ENCODE assay signal across 1 cellular context in the genomic region with DNA sequence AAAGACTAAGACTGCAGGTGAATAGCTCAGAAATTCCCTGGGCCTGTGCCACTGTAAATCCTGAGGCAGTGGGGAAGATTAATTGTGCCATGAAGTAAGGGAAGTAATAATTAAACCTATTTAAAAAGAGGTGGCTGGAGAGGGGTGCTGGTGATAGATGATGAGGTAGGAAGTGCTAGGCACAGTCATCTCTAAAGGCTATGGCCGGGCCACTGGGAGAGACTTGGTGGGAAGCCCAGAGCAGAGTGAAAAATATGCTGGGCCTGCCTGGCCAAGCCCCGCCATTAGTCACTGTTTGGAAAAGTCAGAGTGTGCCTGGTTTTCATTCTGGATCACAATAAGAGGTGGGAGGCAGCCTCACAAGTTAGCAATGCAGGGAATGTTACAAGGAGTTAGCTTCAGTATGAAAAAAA.
A peak's percentile ranks its signal among the peaks of the same experiment; 100 is the strongest.
TF ChIP-seq lines count a peak whose summit lies in the region.

No MANE protein-coding gene starts in this region.

TF ChIP-seq in SK-N-SH, 30 proteins besides CTCF, POLR2A, EP300 and RAD21 (continued from another document):
- TF ChIP-seq, protein P1, sequence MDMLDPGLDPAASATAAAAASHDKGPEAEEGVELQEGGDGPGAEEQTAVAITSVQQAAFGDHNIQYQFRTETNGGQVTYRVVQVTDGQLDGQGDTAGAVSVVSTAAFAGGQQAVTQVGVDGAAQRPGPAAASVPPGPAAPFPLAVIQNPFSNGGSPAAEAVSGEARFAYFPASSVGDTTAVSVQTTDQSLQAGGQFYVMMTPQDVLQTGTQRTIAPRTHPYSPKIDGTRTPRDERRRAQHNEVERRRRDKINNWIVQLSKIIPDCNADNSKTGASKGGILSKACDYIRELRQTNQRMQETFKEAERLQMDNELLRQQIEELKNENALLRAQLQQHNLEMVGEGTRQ (IDR thresholded peaks at IDR 0.05; ENCODE audit: borderline replicate concordance, low read depth, low read length): no peak
- TF ChIP-seq NRF1 (IDR thresholded peaks at IDR 0.05; ENCODE audit: low read depth, low read length) (no peak), FOSL2 (IDR thresholded peaks at IDR 0.05; ENCODE audit: borderline replicate concordance, low read depth) (peak; percentile 89), FOXM1 (IDR thresholded peaks at IDR 0.05; ENCODE audit: low read depth) (no peak), EZH2phosphoT487 (IDR thresholded peaks at IDR 0.05; ENCODE audit: borderline replicate concordance, low read depth) (no peak), CHD2 (IDR thresholded peaks at IDR 0.05; ENCODE audit: low read length, partially characterized antibody) (no peak), RCOR1 (IDR thresholded peaks at IDR 0.05; ENCODE audit: low read length) (no peak), ELF1 (IDR thresholded peaks at IDR 0.05) (0 out of 2 replicates have a peak, but pooled peaks have one; percentile 49), POLR2AphosphoS5 (IDR thresholded peaks at IDR 0.05; ENCODE audit: low read depth, low read length) (peak; percentile 66; the same call in 1 of the 2 replicates), MEF2A (IDR thresholded peaks at IDR 0.05; ENCODE audit: borderline replicate concordance, low read depth) (no peak), RFX5 (IDR thresholded peaks at IDR 0.05; ENCODE audit: low read length) (no peak), TCF12 (IDR thresholded peaks at IDR 0.05) (peak; percentile 97), GATA2 (CRISPR knock-in tag; IDR thresholded peaks at IDR 0.05) (no peak), TAF1 (IDR thresholded peaks at IDR 0.05; ENCODE audit: borderline replicate concordance, low read depth, low read length) (no peak), SMC3 (IDR thresholded peaks at IDR 0.05; ENCODE audit: low read depth, low read length) (no peak), GABPA (IDR thresholded peaks at IDR 0.05; ENCODE audit: low read depth) (no peak), FOXJ3 (CRISPR knock-in tag; IDR thresholded peaks at IDR 0.05) (no peak), NFIC (IDR thresholded peaks at IDR 0.05; ENCODE audit: borderline replicate concordance) (peak; percentile 82), TEAD4 (IDR thresholded peaks at IDR 0.05; ENCODE audit: borderline replicate concordance, insufficient read depth) (peak; percentile 97), JUND (IDR thresholded peaks at IDR 0.05) (peak; percentile 92), SIN3A (IDR thresholded peaks at IDR 0.05; ENCODE audit: borderline replicate concordance, low read depth, low read length) (no peak), MXI1 (IDR thresholded peaks at IDR 0.05; ENCODE audit: low read depth, low read length) (no peak), YY1 (IDR thresholded peaks at IDR 0.05; ENCODE audit: low read depth) (peak; percentile 80), RXRA (IDR thresholded peaks at IDR 0.05; ENCODE audit: borderline replicate concordance, low read depth) (peak; percentile 73; the same call in 1 of the 2 replicates)
- TF ChIP-seq, protein P2, sequence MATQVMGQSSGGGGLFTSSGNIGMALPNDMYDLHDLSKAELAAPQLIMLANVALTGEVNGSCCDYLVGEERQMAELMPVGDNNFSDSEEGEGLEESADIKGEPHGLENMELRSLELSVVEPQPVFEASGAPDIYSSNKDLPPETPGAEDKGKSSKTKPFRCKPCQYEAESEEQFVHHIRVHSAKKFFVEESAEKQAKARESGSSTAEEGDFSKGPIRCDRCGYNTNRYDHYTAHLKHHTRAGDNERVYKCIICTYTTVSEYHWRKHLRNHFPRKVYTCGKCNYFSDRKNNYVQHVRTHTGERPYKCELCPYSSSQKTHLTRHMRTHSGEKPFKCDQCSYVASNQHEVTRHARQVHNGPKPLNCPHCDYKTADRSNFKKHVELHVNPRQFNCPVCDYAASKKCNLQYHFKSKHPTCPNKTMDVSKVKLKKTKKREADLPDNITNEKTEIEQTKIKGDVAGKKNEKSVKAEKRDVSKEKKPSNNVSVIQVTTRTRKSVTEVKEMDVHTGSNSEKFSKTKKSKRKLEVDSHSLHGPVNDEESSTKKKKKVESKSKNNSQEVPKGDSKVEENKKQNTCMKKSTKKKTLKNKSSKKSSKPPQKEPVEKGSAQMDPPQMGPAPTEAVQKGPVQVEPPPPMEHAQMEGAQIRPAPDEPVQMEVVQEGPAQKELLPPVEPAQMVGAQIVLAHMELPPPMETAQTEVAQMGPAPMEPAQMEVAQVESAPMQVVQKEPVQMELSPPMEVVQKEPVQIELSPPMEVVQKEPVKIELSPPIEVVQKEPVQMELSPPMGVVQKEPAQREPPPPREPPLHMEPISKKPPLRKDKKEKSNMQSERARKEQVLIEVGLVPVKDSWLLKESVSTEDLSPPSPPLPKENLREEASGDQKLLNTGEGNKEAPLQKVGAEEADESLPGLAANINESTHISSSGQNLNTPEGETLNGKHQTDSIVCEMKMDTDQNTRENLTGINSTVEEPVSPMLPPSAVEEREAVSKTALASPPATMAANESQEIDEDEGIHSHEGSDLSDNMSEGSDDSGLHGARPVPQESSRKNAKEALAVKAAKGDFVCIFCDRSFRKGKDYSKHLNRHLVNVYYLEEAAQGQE (IDR thresholded peaks at IDR 0.05; ENCODE audit: low read depth, low read length): 0 out of 2 replicates have a peak, but pooled peaks have one; percentile 20
- TF ChIP-seq, protein P3, sequence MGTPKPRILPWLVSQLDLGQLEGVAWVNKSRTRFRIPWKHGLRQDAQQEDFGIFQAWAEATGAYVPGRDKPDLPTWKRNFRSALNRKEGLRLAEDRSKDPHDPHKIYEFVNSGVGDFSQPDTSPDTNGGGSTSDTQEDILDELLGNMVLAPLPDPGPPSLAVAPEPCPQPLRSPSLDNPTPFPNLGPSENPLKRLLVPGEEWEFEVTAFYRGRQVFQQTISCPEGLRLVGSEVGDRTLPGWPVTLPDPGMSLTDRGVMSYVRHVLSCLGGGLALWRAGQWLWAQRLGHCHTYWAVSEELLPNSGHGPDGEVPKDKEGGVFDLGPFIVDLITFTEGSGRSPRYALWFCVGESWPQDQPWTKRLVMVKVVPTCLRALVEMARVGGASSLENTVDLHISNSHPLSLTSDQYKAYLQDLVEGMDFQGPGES (IDR thresholded peaks at IDR 0.05; ENCODE audit: low read depth, low read length): no peak
- TF ChIP-seq, protein P4, sequence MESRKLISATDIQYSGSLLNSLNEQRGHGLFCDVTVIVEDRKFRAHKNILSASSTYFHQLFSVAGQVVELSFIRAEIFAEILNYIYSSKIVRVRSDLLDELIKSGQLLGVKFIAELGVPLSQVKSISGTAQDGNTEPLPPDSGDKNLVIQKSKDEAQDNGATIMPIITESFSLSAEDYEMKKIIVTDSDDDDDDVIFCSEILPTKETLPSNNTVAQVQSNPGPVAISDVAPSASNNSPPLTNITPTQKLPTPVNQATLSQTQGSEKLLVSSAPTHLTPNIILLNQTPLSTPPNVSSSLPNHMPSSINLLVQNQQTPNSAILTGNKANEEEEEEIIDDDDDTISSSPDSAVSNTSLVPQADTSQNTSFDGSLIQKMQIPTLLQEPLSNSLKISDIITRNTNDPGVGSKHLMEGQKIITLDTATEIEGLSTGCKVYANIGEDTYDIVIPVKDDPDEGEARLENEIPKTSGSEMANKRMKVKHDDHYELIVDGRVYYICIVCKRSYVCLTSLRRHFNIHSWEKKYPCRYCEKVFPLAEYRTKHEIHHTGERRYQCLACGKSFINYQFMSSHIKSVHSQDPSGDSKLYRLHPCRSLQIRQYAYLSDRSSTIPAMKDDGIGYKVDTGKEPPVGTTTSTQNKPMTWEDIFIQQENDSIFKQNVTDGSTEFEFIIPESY (IDR thresholded peaks at IDR 0.05; ENCODE audit: borderline replicate concordance, low read depth): peak; percentile 32; the same call in 1 of the 2 replicates
- TF ChIP-seq, protein P5, sequence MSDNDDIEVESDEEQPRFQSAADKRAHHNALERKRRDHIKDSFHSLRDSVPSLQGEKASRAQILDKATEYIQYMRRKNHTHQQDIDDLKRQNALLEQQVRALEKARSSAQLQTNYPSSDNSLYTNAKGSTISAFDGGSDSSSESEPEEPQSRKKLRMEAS (IDR thresholded peaks at IDR 0.05; ENCODE audit: low read depth): peak; percentile 53; the same call in 1 of the 2 replicates
- TF ChIP-seq, protein P6, sequence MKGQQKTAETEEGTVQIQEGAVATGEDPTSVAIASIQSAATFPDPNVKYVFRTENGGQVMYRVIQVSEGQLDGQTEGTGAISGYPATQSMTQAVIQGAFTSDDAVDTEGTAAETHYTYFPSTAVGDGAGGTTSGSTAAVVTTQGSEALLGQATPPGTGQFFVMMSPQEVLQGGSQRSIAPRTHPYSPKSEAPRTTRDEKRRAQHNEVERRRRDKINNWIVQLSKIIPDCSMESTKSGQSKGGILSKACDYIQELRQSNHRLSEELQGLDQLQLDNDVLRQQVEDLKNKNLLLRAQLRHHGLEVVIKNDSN (IDR thresholded peaks at IDR 0.05; ENCODE audit: borderline replicate concordance, low read depth): no peak
